38 cellular contexts compared by ENCODE assay signal in the genomic region with DNA sequence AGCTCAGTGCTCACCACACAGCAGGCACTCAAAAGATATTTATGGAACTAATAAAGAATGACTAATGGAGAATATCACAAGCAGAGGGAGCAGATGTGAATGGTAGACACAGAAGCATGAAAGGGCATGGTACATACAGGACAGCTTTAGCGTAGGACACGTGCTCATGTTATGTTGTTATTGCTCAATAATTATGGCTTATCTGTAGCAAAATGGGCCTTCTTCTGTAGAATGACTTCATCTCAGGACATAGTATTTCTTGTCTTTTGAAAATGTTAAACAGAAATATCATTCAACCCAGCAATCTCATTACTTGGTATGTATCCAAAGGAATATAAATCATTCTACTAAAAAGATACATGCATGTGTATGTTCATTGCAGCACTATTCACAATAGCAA. TPM values are rescaled to one million over a fixed set of nuclear protein-coding genes. Genes with fewer than 3 reads are reported as not detected.
"Had no signal": no experiment of that assay in that cellular context is flagged by ENCODE, and none has a peak within 500 bp of the region (broad histone marks: within the 10 kb centered on the region; RNA-seq: fewer than 3 reads in every experiment).

No MANE protein-coding gene starts in this region.

- H3K4me3 Mint-ChIP-seq: activated B cell treated with CpG ODN at 0.5 μM for 24 hours; activated CD4-positive, alpha-beta memory T cell treated with anti-CD3 and anti-CD28 coated beads for 36 hours; activated CD4-positive, alpha-beta T cell treated with anti-CD3 and anti-CD28 coated beads, Interleukin-2, amount 10 ng/mL, durations not matched to agents 24 days and 14 days; activated CD8-positive, alpha-beta T cell treated with anti-CD3 and anti-CD28 coated beads for 36 hours; activated naive CD4-positive, alpha-beta T cell treated with anti-CD3 and anti-CD28 coated beads, Interleukin-2, amount 10 ng/mL, durations not matched to agents 7 days and 5 days; activated naive CD4-positive, alpha-beta T cell treated with anti-CD3 and anti-CD28 coated beads, Interleukin-2, amount 50 U/mL, for 24 hours; activated naive CD8-positive, alpha-beta T cell; activated naive CD8-positive, alpha-beta T cell treated with anti-CD3 and anti-CD28 coated beads, Interleukin-2, amount 10 ng/mL, durations not matched to agents 7 days and 5 days; activated naive CD8-positive, alpha-beta T cell treated with anti-CD3 and anti-CD28 coated beads, Interleukin-2, amount 50 U/mL, for 24 hours; activated T-cell treated with anti-CD3 and anti-CD28 coated beads, Interleukin-2, amount 50 U/mL, for 4 hours; activated T-cell treated with anti-CD3 and anti-CD28 coated beads, Interleukin-2, amount 50 U/mL, for 72 hours; activated T-helper 1 cell treated with anti-CD3 and anti-CD28 coated beads, Interleukin-12 subunit alpha, Interleukin-12 subunit beta, Interleukin-2, Interleukin-4 antibody, amounts not matched to agents 30 ng/mL and 10 ng/mL and 1 ng/mL, durations not matched to agents 14 hours and 24 hours and 36 hours; brain; central memory CD8-positive, alpha-beta T cell; T-helper 1 cell treated with Interleukin-12 subunit alpha and Interleukin-12 subunit beta and Interleukin-4 antibody, amounts not matched to agents 30 μg/mL and 1 μg/mL, for 36 hours; T-helper 2 cell treated with Interferon-gamma antibody and Interleukin-4, amounts not matched to agents 5 μg/mL and 100 μg/mL, for 36 hours had no signal

- H3K36me3 ChIP-seq: ascending aorta, cardiac muscle cell had no signal

- H3K27ac Mint-ChIP-seq: activated B cell treated with CpG ODN at 0.5 μM for 24 hours; activated CD4-positive, alpha-beta memory T cell treated with anti-CD3 and anti-CD28 coated beads for 36 hours; activated CD4-positive, alpha-beta T cell treated with anti-CD3 and anti-CD28 coated beads, Interleukin-2, amount 10 ng/mL, durations not matched to agents 24 days and 14 days; activated CD8-positive, alpha-beta T cell treated with anti-CD3 and anti-CD28 coated beads for 36 hours; activated naive CD4-positive, alpha-beta T cell treated with anti-CD3 and anti-CD28 coated beads, Interleukin-2, amount 10 ng/mL, durations not matched to agents 7 days and 5 days; activated naive CD4-positive, alpha-beta T cell treated with anti-CD3 and anti-CD28 coated beads, Interleukin-2, amount 50 U/mL, for 24 hours; activated naive CD8-positive, alpha-beta T cell; activated naive CD8-positive, alpha-beta T cell treated with anti-CD3 and anti-CD28 coated beads, Interleukin-2, amount 10 ng/mL, durations not matched to agents 7 days and 5 days; activated naive CD8-positive, alpha-beta T cell treated with anti-CD3 and anti-CD28 coated beads, Interleukin-2, amount 50 U/mL, for 24 hours; activated T-cell treated with anti-CD3 and anti-CD28 coated beads, Interleukin-2, amount 50 U/mL, for 72 hours; activated T-helper 1 cell treated with anti-CD3 and anti-CD28 coated beads, Interleukin-12 subunit alpha, Interleukin-12 subunit beta, Interleukin-2, Interleukin-4 antibody, amounts not matched to agents 30 ng/mL and 10 ng/mL and 1 ng/mL, durations not matched to agents 14 hours and 24 hours and 36 hours; activated T-helper 2 cell treated with anti-CD3 and anti-CD28 coated beads, Interferon-gamma antibody, Interleukin-2, Interleukin-4, amounts not matched to agents 10 μg/mL and 5 μg/mL and 100 μg/mL, durations not matched to agents 14 hours and 24 hours and 36 hours; brain; T-helper 1 cell treated with Interleukin-12 subunit alpha and Interleukin-12 subunit beta and Interleukin-4 antibody, amounts not matched to agents 30 μg/mL and 1 μg/mL, for 36 hours; T-helper 2 cell treated with Interferon-gamma antibody and Interleukin-4, amounts not matched to agents 5 μg/mL and 100 μg/mL, for 36 hours had no signal

- H3K27me3 ChIP-seq: ascending aorta, cardiac muscle cell had no signal

- H3K4me1 ChIP-seq: ascending aorta had no signal

- H3K4me3 ChIP-seq: ascending aorta, cardiac muscle cell had no signal

- ATAC-seq: activated CD8-positive, alpha-beta T cell treated with anti-CD3 and anti-CD28 coated beads for 36 hours; activated naive CD8-positive, alpha-beta T cell treated with anti-CD3 and anti-CD28 coated beads, Interleukin-2, amount 50 U/mL, for 24 hours; activated T-cell treated with anti-CD3 and anti-CD28 coated beads, Interleukin-2, amount 50 U/mL, for 4 hours; activated T-cell treated with anti-CD3 and anti-CD28 coated beads, Interleukin-2, amount 50 U/mL, for 72 hours had no signal

- DNase-seq: activated B cell treated with CpG ODN at 0.5 μM for 24 hours; activated CD4-positive, alpha-beta memory T cell treated with anti-CD3 and anti-CD28 coated beads for 36 hours; activated CD4-positive, alpha-beta T cell treated with anti-CD3 and anti-CD28 coated beads for 4 hours; activated CD4-positive, alpha-beta T cell treated with anti-CD3 and anti-CD28 coated beads, Interleukin-2, amount 10 ng/mL, durations not matched to agents 24 days and 14 days; activated CD4-positive, alpha-beta T cell treated with anti-CD3 and anti-CD28 coated beads, Interleukin-2, amount 50 U/mL, for 1 hour; activated CD4-positive, alpha-beta T cell treated with anti-CD3 and anti-CD28 coated beads, Interleukin-2, amount 50 U/mL, for 4 hours; activated CD4-positive, CD25-positive, alpha-beta regulatory T cell treated with anti-CD3 and anti-CD28 coated beads, Interleukin-2, amount 50 U/mL, for 72 hours; activated CD8-positive, alpha-beta memory T cell treated with anti-CD3 and anti-CD28 coated beads, Interleukin-2, amount 50 U/mL, for 4 hours; activated CD8-positive, alpha-beta T cell treated with anti-CD3 and anti-CD28 coated beads for 36 hours; activated effector memory CD4-positive, alpha-beta T cell treated with Interleukin-2 at 50 U/mL for 16 hours; activated gamma-delta T cell; activated naive CD4-positive, alpha-beta T cell treated with anti-CD3 and anti-CD28 coated beads, Interleukin-2, amount 10 ng/mL, durations not matched to agents 7 days and 5 days; activated naive CD4-positive, alpha-beta T cell treated with Interleukin-2 at 50 U/mL for 16 hours; activated naive CD8-positive, alpha-beta T cell treated with anti-CD3 and anti-CD28 coated beads, Interleukin-2, amount 10 ng/mL, durations not matched to agents 7 days and 5 days; activated naive CD8-positive, alpha-beta T cell treated with anti-CD3 and anti-CD28 coated beads, Interleukin-2, amount 50 U/mL, for 24 hours; activated T-cell treated with anti-CD3 and anti-CD28 coated beads for 4 hours; activated T-cell treated with anti-CD3 and anti-CD28 coated beads, Interleukin-2, amount 50 U/mL, for 1 hour; activated T-cell treated with anti-CD3 and anti-CD28 coated beads, Interleukin-2, amount 50 U/mL, for 4 hours; activated T-cell treated with anti-CD3 and anti-CD28 coated beads, Interleukin-2, amount 50 U/mL, for 72 hours; amygdala; anterior cingulate cortex; caudate nucleus; cerebellar nuclear complex; T-helper 1 cell; T-helper 2 cell; T-helper 9 cell had no signal

- H3K9me3 Mint-ChIP-seq: activated B cell treated with CpG ODN at 0.5 μM for 24 hours; activated CD4-positive, alpha-beta memory T cell treated with anti-CD3 and anti-CD28 coated beads for 36 hours; activated CD8-positive, alpha-beta T cell treated with anti-CD3 and anti-CD28 coated beads for 36 hours; activated naive CD4-positive, alpha-beta T cell treated with anti-CD3 and anti-CD28 coated beads, Interleukin-2, amount 10 ng/mL, durations not matched to agents 7 days and 5 days; activated naive CD4-positive, alpha-beta T cell treated with anti-CD3 and anti-CD28 coated beads, Interleukin-2, amount 50 U/mL, for 24 hours; activated naive CD8-positive, alpha-beta T cell treated with anti-CD3 and anti-CD28 coated beads, Interleukin-2, amount 50 U/mL, for 24 hours; activated T-cell treated with anti-CD3 and anti-CD28 coated beads, Interleukin-2, amount 50 U/mL, for 4 hours; activated T-helper 1 cell treated with anti-CD3 and anti-CD28 coated beads, Interleukin-12 subunit alpha, Interleukin-12 subunit beta, Interleukin-2, Interleukin-4 antibody, amounts not matched to agents 30 ng/mL and 10 ng/mL and 1 ng/mL, durations not matched to agents 14 hours and 24 hours and 36 hours; activated T-helper 2 cell treated with anti-CD3 and anti-CD28 coated beads, Interferon-gamma antibody, Interleukin-2, Interleukin-4, amounts not matched to agents 10 μg/mL and 5 μg/mL and 100 μg/mL, durations not matched to agents 14 hours and 24 hours and 36 hours; brain; central memory CD8-positive, alpha-beta T cell; T-helper 1 cell treated with Interleukin-12 subunit alpha and Interleukin-12 subunit beta and Interleukin-4 antibody, amounts not matched to agents 30 μg/mL and 1 μg/mL, for 36 hours; T-helper 2 cell treated with Interferon-gamma antibody and Interleukin-4, amounts not matched to agents 5 μg/mL and 100 μg/mL, for 36 hours had no signal

- FAIRE-seq: TTC549 had no signal

- H3K4me1 Mint-ChIP-seq: activated B cell treated with CpG ODN at 0.5 μM for 24 hours; activated CD4-positive, alpha-beta T cell treated with anti-CD3 and anti-CD28 coated beads, Interleukin-2, amount 10 ng/mL, durations not matched to agents 24 days and 14 days; activated naive CD4-positive, alpha-beta T cell treated with anti-CD3 and anti-CD28 coated beads, Interleukin-2, amount 10 ng/mL, durations not matched to agents 7 days and 5 days; activated naive CD4-positive, alpha-beta T cell treated with anti-CD3 and anti-CD28 coated beads, Interleukin-2, amount 50 U/mL, for 24 hours; activated naive CD8-positive, alpha-beta T cell treated with anti-CD3 and anti-CD28 coated beads, Interleukin-2, amount 10 ng/mL, durations not matched to agents 7 days and 5 days; activated naive CD8-positive, alpha-beta T cell treated with anti-CD3 and anti-CD28 coated beads, Interleukin-2, amount 50 U/mL, for 24 hours; central memory CD8-positive, alpha-beta T cell had no signal

- H3K27ac ChIP-seq: ascending aorta, cardiac muscle cell, VCaP had no signal

- H3K9me3 ChIP-seq: ascending aorta had no signal

- H3K27me3 Mint-ChIP-seq: activated naive CD4-positive, alpha-beta T cell treated with anti-CD3 and anti-CD28 coated beads, Interleukin-2, amount 10 ng/mL, durations not matched to agents 7 days and 5 days; activated naive CD4-positive, alpha-beta T cell treated with anti-CD3 and anti-CD28 coated beads, Interleukin-2, amount 50 U/mL, for 24 hours; activated naive CD8-positive, alpha-beta T cell treated with anti-CD3 and anti-CD28 coated beads, Interleukin-2, amount 10 ng/mL, durations not matched to agents 7 days and 5 days; activated naive CD8-positive, alpha-beta T cell treated with anti-CD3 and anti-CD28 coated beads, Interleukin-2, amount 50 U/mL, for 24 hours; brain had no signal

- H3K36me3 Mint-ChIP-seq: activated CD4-positive, alpha-beta memory T cell treated with anti-CD3 and anti-CD28 coated beads for 36 hours; activated naive CD4-positive, alpha-beta T cell treated with anti-CD3 and anti-CD28 coated beads, Interleukin-2, amount 10 ng/mL, durations not matched to agents 7 days and 5 days; activated naive CD4-positive, alpha-beta T cell treated with anti-CD3 and anti-CD28 coated beads, Interleukin-2, amount 50 U/mL, for 24 hours; brain had no signal

RNA-seq across cellular contexts. Expression of gene EXO1, which starts 58.9 kb away (rescaled TPM):
- total RNA-seq: ascending aorta had no signal
